In genomic region chr10:68469838-68470237, GRCh38 we compare ENCODE assay signal across 14 cellular contexts. TPM values are rescaled to one million over a fixed set of nuclear protein-coding genes. Genes with fewer than 3 reads are reported as not detected.
DNase-seq lines count a peak whose midpoint lies in the region; ATAC-seq and TF ChIP-seq lines count a peak whose summit lies in the region.
"Had no signal": no experiment of that assay in that cellular context is flagged by ENCODE, and none has a peak within 500 bp of the region (broad histone marks: within the 10 kb centered on the region; RNA-seq: fewer than 3 reads in every experiment).

No MANE protein-coding gene starts in this region.

- H3K4me1 Mint-ChIP-seq in activated T-cell treated with anti-CD3 and anti-CD28 coated beads, Interleukin-2, amount 50 U/mL, for 4 hours (ENCODE audit: low read depth), result peaks cover 19% of the 10 kb centered on the region
- H3K4me1 Mint-ChIP-seq in CD8-positive, alpha-beta T cell (ENCODE audit: low read depth), result peaks cover 23% of the 10 kb centered on the region

- no peak for ATAC-seq in activated T-cell treated with anti-CD3 and anti-CD28 coated beads, Interleukin-2, amount 50 U/mL, for 4 hours
- no peak for ATAC-seq in CD8-positive, alpha-beta T cell
- ATAC-seq: sciatic nerve had no signal

- no peak overlapping the region for H3K27ac Mint-ChIP-seq in CD8-positive, alpha-beta T cell

- peaks cover 47% of the 10 kb centered on the region for H3K36me3 ChIP-seq in NT2/D1 (ENCODE audit: insufficient read depth, insufficient read length, low read length)
- peaks cover 33% of the 10 kb centered on the region for H3K36me3 ChIP-seq in ectodermal cell (ENCODE audit: control insufficient read depth, insufficient read depth, low read length)
- H3K36me3 ChIP-seq in skeletal muscle satellite cell (ENCODE audit: insufficient read depth, low read length), result peaks cover 4% of the 10 kb centered on the region
- H3K36me3 ChIP-seq in CD8-positive, alpha-beta T cell (ENCODE audit: insufficient read depth, low read length), result no peaks in the 10 kb centered on the region
- H3K36me3 ChIP-seq: tibial artery had no signal

- CTCF ChIA-PET in CD8-positive, alpha-beta T cell (lab: Charles Lee), result no interaction called here

- H3K4me1 ChIP-seq in NT2/D1 (ENCODE audit: insufficient read depth, insufficient read length) (no peaks in the 10 kb centered on the region), ectodermal cell (ENCODE audit: control insufficient read depth, insufficient read depth, low read length) (no peaks in the 10 kb centered on the region), skeletal muscle satellite cell (ENCODE audit: control insufficient read depth, insufficient read depth, low read length) (peaks cover 19% of the 10 kb centered on the region)
- H3K4me1 ChIP-seq in CD8-positive, alpha-beta T cell (ENCODE audit: insufficient read depth, low read length), result no peaks in the 10 kb centered on the region

- H3K27me3 Mint-ChIP-seq in activated T-cell treated with anti-CD3 and anti-CD28 coated beads, Interleukin-2, amount 50 U/mL, for 4 hours (ENCODE audit: low read depth), result no peaks in the 10 kb centered on the region
- H3K27me3 Mint-ChIP-seq in CD8-positive, alpha-beta T cell (ENCODE audit: low read depth), result no peaks in the 10 kb centered on the region

- POLR2A ChIA-PET in CD8-positive, alpha-beta T cell (lab: Charles Lee), result no interaction called here

- no peaks in the 10 kb centered on the region for H3K9me3 Mint-ChIP-seq in activated T-cell treated with anti-CD3 and anti-CD28 coated beads, Interleukin-2, amount 50 U/mL, for 4 hours
- no peaks in the 10 kb centered on the region for H3K9me3 Mint-ChIP-seq in CD8-positive, alpha-beta T cell

- H3K4me3 ChIP-seq in NT2/D1 (ENCODE audit: insufficient read length, low read depth) (no peak overlapping the region), ectodermal cell (ENCODE audit: insufficient read depth, low read depth, low read length) (peak overlapping the region; percentile 93), skeletal muscle satellite cell (ENCODE audit: low read length) (no peak overlapping the region)
- no peak overlapping the region for H3K4me3 ChIP-seq in CD8-positive, alpha-beta T cell (ENCODE audit: low read depth, low read length)
- H3K4me3 ChIP-seq: tibial artery had no signal

- no peak for DNase-seq in activated T-cell treated with anti-CD3 and anti-CD28 coated beads, Interleukin-2, amount 50 U/mL, for 4 hours
- DNase-seq in activated T-cell treated with anti-CD3 and anti-CD28 coated beads for 4 hours, result no peak
- no peak for DNase-seq in NT2/D1 (ENCODE audit: low read depth, low spot score)
- DNase-seq in amygdala (lab: John Stamatoyannopoulos, UW), result no peak
- DNase-seq in CD8-positive, alpha-beta T cell, result no peak
- DNase-seq in DMS 273 treated with DMSO at 0.1 percent for 48 hours (lab: John Stamatoyannopoulos, UW), result no peak
- DNase-seq: activated CD4-positive, alpha-beta T cell treated with anti-CD3 and anti-CD28 coated beads, Interleukin-2, amount 50 U/mL, for 4 hours; aorta; midbrain; NCI-H1694 treated with DMSO at 0.1 percent for 48 hours; tibial artery had no signal

- intact Hi-C loops in CD8-positive, alpha-beta T cell (cut with DNase I, micrococcal nuclease), result loop anchor here in 1 of 2 experiments (2.0 kb wide), 1 partner anchor 63 kb away; the partner anchor contains the start of gene RUFY2

- no peaks in the 10 kb centered on the region for H3K36me3 Mint-ChIP-seq in activated T-cell treated with anti-CD3 and anti-CD28 coated beads, Interleukin-2, amount 50 U/mL, for 4 hours (ENCODE audit: insufficient read depth)
- H3K36me3 Mint-ChIP-seq in CD8-positive, alpha-beta T cell, result peaks cover 13% of the 10 kb centered on the region

- H3K9ac ChIP-seq in NT2/D1 (ENCODE audit: insufficient read length, low read depth) (peak overlapping the region; percentile 68), skeletal muscle satellite cell (ENCODE audit: low read depth, low read length) (peak overlapping the region; percentile 84)

- H3K27me3 ChIP-seq in NT2/D1 (ENCODE audit: insufficient read depth, insufficient read length) (no peaks in the 10 kb centered on the region), ectodermal cell (ENCODE audit: control insufficient read depth, insufficient read depth, low read length, poor library complexity, severe bottlenecking) (no peaks in the 10 kb centered on the region), skeletal muscle satellite cell (ENCODE audit: control insufficient read depth, insufficient read depth, low read length) (no peaks in the 10 kb centered on the region)
- H3K27me3 ChIP-seq in CD8-positive, alpha-beta T cell (ENCODE audit: insufficient read depth, low read length), result no peaks in the 10 kb centered on the region
- H3K27me3 ChIP-seq: tibial artery had no signal

- TF ChIP-seq CTCF in CD8-positive, alpha-beta T cell (IDR thresholded peaks at IDR 0.05), result no peak

- no peak overlapping the region for H3K27ac ChIP-seq in ectodermal cell (ENCODE audit: insufficient read depth, low read depth, low read length, poor library complexity, severe bottlenecking)
- H3K27ac ChIP-seq in CD8-positive, alpha-beta T cell (ENCODE audit: low read depth, low read length), result no peak overlapping the region
- H3K27ac ChIP-seq: tibial artery had no signal

- H3K9me3 ChIP-seq in NT2/D1 (ENCODE audit: insufficient read depth, low read length), result no peaks in the 10 kb centered on the region
- no peaks in the 10 kb centered on the region for H3K9me3 ChIP-seq in ectodermal cell (ENCODE audit: control insufficient read depth, low read length)
- H3K9me3 ChIP-seq in skeletal muscle satellite cell (replicated peaks; ENCODE audit: low read length), result no peaks in the 10 kb centered on the region
- H3K9me3 ChIP-seq in CD8-positive, alpha-beta T cell (ENCODE audit: low read length), result no peaks in the 10 kb centered on the region
- H3K9me3 ChIP-seq: tibial artery had no signal

- 92 to 96% methylated on average over 4 of the region's 4 CpGs for WGBS in ectodermal cell, 2 experiments

- peak overlapping the region; percentile 98 for H3K4me3 Mint-ChIP-seq in activated T-cell treated with anti-CD3 and anti-CD28 coated beads, Interleukin-2, amount 50 U/mL, for 4 hours
- H3K4me3 Mint-ChIP-seq in CD8-positive, alpha-beta T cell, result no peak overlapping the region

- H3K4me2 ChIP-seq in skeletal muscle satellite cell (ENCODE audit: low read length), result peak overlapping the region; percentile 87

RNA-seq across cellular contexts. Expression of gene DNA2, which starts 1.9 kb away (rescaled TPM):
- 10 to 100 TPM; 15.1 to 27.1 (median 20.0) TPM for total RNA-seq in activated T-cell treated with anti-CD3 and anti-CD28 coated beads, Interleukin-2, amount 50 U/mL, for 4 hours
- 40.5 TPM for polyA plus RNA-seq in ectodermal cell (2013, experiment 1 of 4)
- 41.5 TPM for polyA plus RNA-seq in ectodermal cell (2013, experiment 2 of 4)
- polyA plus RNA-seq in ectodermal cell (2013, experiment 3 of 4), result 26.7 TPM
- polyA plus RNA-seq in ectodermal cell (2013, experiment 4 of 4), result 25.3 TPM
- total RNA-seq in skeletal muscle satellite cell (2012; rRNA removed), result 4.3 and 5.2 TPM in 2 replicates
- total RNA-seq in CD8-positive, alpha-beta T cell, result 1 to 10 TPM; 5.3 to 9.9 TPM

RNA-seq across cellular contexts. Expression of gene SLC25A16, which starts 57.5 kb away (rescaled TPM):
- total RNA-seq in activated T-cell treated with anti-CD3 and anti-CD28 coated beads, Interleukin-2, amount 50 U/mL, for 4 hours, result 10 to 100 TPM; 16.0 to 21.4 (median 18.5) TPM
- 5.9 TPM for polyA plus RNA-seq in ectodermal cell (2013, experiment 1 of 4)
- polyA plus RNA-seq in ectodermal cell (2013, experiment 2 of 4), result 7.8 TPM
- 3.6 TPM for polyA plus RNA-seq in ectodermal cell (2013, experiment 3 of 4)
- 4.9 TPM for polyA plus RNA-seq in ectodermal cell (2013, experiment 4 of 4)
- total RNA-seq in skeletal muscle satellite cell (2012; rRNA removed), result 9.6 and 14.2 TPM in 2 replicates
- total RNA-seq in CD8-positive, alpha-beta T cell, result 10 to 100 TPM; 23.7 to 32.4 TPM
